Comparison of ENCODE assay signal across 9 cellular contexts in genomic region chr6:165987483-165988305, GRCh38.
DNase-seq lines count a peak whose midpoint lies in the region; ATAC-seq and TF ChIP-seq lines count a peak whose summit lies in the region.
"Had no signal": no experiment of that assay in that cellular context is flagged by ENCODE, and none has a peak within 500 bp of the region (broad histone marks: within the 10 kb centered on the region; RNA-seq: fewer than 3 reads in every experiment).

No MANE protein-coding gene starts in this region.

- H3K27ac ChIP-seq in thoracic aorta, result no peak overlapping the region
- H3K27ac ChIP-seq: 22Rv1 had no signal

- ATAC-seq in left lobe of liver (peak; percentile 43), thoracic aorta (ENCODE audit: insufficient number of reproducible peaks, low FRiP score, low read depth) (no peak)

- DNase-seq in DMS 273 (lab: John Stamatoyannopoulos, UW; ENCODE audit: unreplicated experiment) (peak; percentile 20), DMS 273 treated with DMSO at 0.1 percent for 48 hours (lab: John Stamatoyannopoulos, UW) (no peak), cerebellar nuclear complex (lab: John Stamatoyannopoulos, UW) (peak; percentile 71 to 75), left lobe of liver (ENCODE audit: low spot score) (no peak), thoracic aorta (ENCODE audit: low spot score) (no peak), SKM-1 (lab: John Stamatoyannopoulos, UW; ENCODE audit: unreplicated experiment) (no peak), GM10266 (ENCODE audit: extremely low spot score) (no peak), OCI-M1 (lab: John Stamatoyannopoulos, UW) (no peak)

- H3K4me1 ChIP-seq in thoracic aorta (ENCODE audit: control insufficient read depth in 1 of 2, low read depth in 2 of 2), result peaks cover 0 to 18% of the 10 kb centered on the region in 2 donors

- TF ChIP-seq CTCF in thoracic aorta (IDR thresholded peaks at IDR 0.05) (no peak), GM10266 (IDR thresholded peaks at IDR 0.05; ENCODE audit: control insufficient read depth, insufficient read depth, low read depth, missing control alignments) (no peak)

- H3K36me3 ChIP-seq in thoracic aorta, result no peaks in the 10 kb centered on the region

- peak overlapping the region; percentile 43 for H3K4me3 ChIP-seq in thoracic aorta

- H3K27me3 ChIP-seq in thoracic aorta (replicated peaks; ENCODE audit: insufficient read depth), result peaks cover 4% of the 10 kb centered on the region

- no peaks in the 10 kb centered on the region for H3K9me3 ChIP-seq in thoracic aorta

Comparison
In these comparisons a context has a peak if more than half of its experiments do, and no peak if none do; other contexts are left out.
1. DNase-seq: peak in DMS 273 (single experiment) and cerebellar nuclear complex (2 of 2); none in DMS 273 treated with DMSO at 0.1 percent for 48 hours (single experiment), left lobe of liver (single experiment), thoracic aorta (single experiment), SKM-1 (single experiment), GM10266 (single experiment) and OCI-M1 (single experiment).